In the genomic region with DNA sequence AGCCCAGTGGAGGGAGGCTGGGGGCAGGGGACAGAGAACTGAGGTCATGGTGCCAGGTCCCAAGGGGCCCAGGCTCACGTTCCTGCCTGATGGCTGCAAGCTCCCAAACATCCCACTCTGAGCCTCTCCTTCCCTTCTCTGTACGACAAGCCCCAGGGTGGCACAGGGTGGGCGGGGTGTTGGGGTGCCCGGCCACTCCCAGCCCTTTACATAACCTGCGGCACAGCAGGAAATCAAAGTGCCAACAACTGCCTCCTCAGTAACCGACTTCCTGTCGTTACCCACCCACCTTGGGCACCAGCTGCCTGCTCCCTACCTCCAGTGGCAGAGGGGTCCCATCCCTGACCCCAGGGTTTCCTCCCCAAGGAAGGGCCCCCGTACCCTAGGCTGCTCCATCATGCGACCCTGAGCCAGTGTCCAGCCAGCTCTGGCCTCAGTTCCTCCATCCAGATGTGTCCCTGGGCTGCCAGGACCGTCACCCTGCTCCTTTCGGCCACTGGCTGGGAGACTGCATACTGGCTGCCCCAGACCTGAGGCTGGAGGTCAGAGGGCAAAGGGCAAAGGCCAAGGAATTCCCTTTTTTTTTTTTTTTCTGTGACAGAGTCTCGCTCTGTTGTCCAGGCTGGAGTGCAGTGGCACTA, we compare ENCODE assay signal across 8 cellular contexts. TPM values are rescaled to one million over a fixed set of nuclear protein-coding genes. Genes with fewer than 3 reads are reported as not detected.
DNase-seq lines count a peak whose midpoint lies in the region; ATAC-seq and TF ChIP-seq lines count a peak whose summit lies in the region.

No MANE protein-coding gene starts in this region.

- CTCF ChIA-PET in activated CD4-positive, alpha-beta memory T cell treated with anti-CD3 and anti-CD28 coated beads for 36 hours (lab: Charles Lee), result interaction anchor here (1.0 kb wide), 1 partner anchor 12 kb away, joined by 3 read pairs; no protein-coding TSS in a partner anchor

- H3K27me3 ChIP-seq in DND-41 (ENCODE audit: insufficient read depth, low read length, poor library complexity), result no peaks in the 10 kb centered on the region
- no peaks in the 10 kb centered on the region for H3K27me3 ChIP-seq in H9 (ENCODE audit: insufficient read depth, low read length)

- no peak overlapping the region for H2BK20ac ChIP-seq in H9 (ENCODE audit: low read depth, low read length, poor library complexity, severe bottlenecking)

- H3T11ph ChIP-seq in H9 (ENCODE audit: low read length), result no peak overlapping the region

- ATAC-seq in DND-41 (ENCODE audit: insufficient read depth, low read depth) (peak; percentile 96), esophagus mucosa (peak; percentile 29), HG03196 (IDR thresholded peaks at IDR 0.05; ENCODE audit: unreplicated experiment) (no peak)

- no peak overlapping the region for H3K23ac ChIP-seq in H9 (ENCODE audit: insufficient read length, low read depth, low read length)

- intact Hi-C loops in activated CD4-positive, alpha-beta memory T cell treated with anti-CD3 and anti-CD28 coated beads for 36 hours (cut with micrococcal nuclease), result no loop called here

- no peak overlapping the region for H2BK15ac ChIP-seq in H9 (ENCODE audit: low read depth, low read length)

- no peak overlapping the region for H4K5ac ChIP-seq in H9 (ENCODE audit: insufficient read length, low read depth, low read length)

- no peaks in the 10 kb centered on the region for H3K79me2 ChIP-seq in DND-41 (ENCODE audit: insufficient read depth, low read length)
- H3K79me2 ChIP-seq in H9 (ENCODE audit: insufficient read depth, low read length), result no peaks in the 10 kb centered on the region

- H3K27ac Mint-ChIP-seq in activated CD4-positive, alpha-beta memory T cell treated with anti-CD3 and anti-CD28 coated beads for 36 hours, result no peak overlapping the region
- no peak overlapping the region for H3K27ac Mint-ChIP-seq in H9

- H2BK5ac ChIP-seq in H9 (ENCODE audit: insufficient read length, low read length), result no peak overlapping the region

- peak; percentile 91 for DNase-seq in DND-41
- peak; percentile 66 for DNase-seq in activated CD4-positive, alpha-beta memory T cell treated with anti-CD3 and anti-CD28 coated beads for 36 hours
- peak; percentile 45 for DNase-seq in stimulated activated CD4-positive, alpha-beta T cell treated with anti-CD3 and anti-CD28 coated beads, Interleukin-2, amount 100 ng/mL, for 4 hours (ENCODE audit: low read depth)
- no peak for DNase-seq in H9
- no peak for DNase-seq in erythroblast (lab: John Stamatoyannopoulos, UW)
- DNase-seq in DMS53 (lab: John Stamatoyannopoulos, UW), result no peak

- no peak overlapping the region for H2BK12ac ChIP-seq in H9 (ENCODE audit: insufficient read length, low read depth, low read length)

- H4K91ac ChIP-seq in H9 (ENCODE audit: insufficient read length, low read depth, low read length), result no peak overlapping the region

- POLR2A ChIA-PET in activated CD4-positive, alpha-beta memory T cell treated with anti-CD3 and anti-CD28 coated beads for 36 hours (lab: Charles Lee), result no interaction called here

- H3K79me1 ChIP-seq in H9 (ENCODE audit: insufficient read depth, low read depth, low read length, poor library complexity, severe bottlenecking), result no peaks in the 10 kb centered on the region

- no CpG with 5 or more reads among the region's 12 CpGs for WGBS in H9 (ENCODE audit: extremely low coverage, insufficient read length, low lambda C conversion rate)

- TF ChIP-seq CTCF in DND-41 (IDR thresholded peaks at IDR 0.05; ENCODE audit: borderline replicate concordance, extremely low read depth, low read length, poor library complexity, severe bottlenecking) (no peak), H9 (conservative IDR thresholded peaks at IDR 0.05) (no peak)

- no peaks in the 10 kb centered on the region for H3K23me2 ChIP-seq in H9 (ENCODE audit: insufficient read length, low read depth, low read length, poor library complexity, severe bottlenecking)

- H2AK5ac ChIP-seq in H9 (ENCODE audit: insufficient read length, low read length), result no peak overlapping the region

- no peak overlapping the region for H3K4ac ChIP-seq in H9 (ENCODE audit: low read depth, low read length)

- H4K20me1 ChIP-seq in DND-41 (ENCODE audit: insufficient read depth, low read length), result no peaks in the 10 kb centered on the region
- H4K20me1 ChIP-seq in H9 (ENCODE audit: control insufficient read depth, insufficient read depth, insufficient read length), result no peaks in the 10 kb centered on the region

- H3K14ac ChIP-seq in H9 (ENCODE audit: insufficient read depth, low read length), result no peak overlapping the region

- no peak overlapping the region for H4K8ac ChIP-seq in H9 (replicated peaks; ENCODE audit: insufficient read length, low read depth, low read length)

- H3K4me1 ChIP-seq in DND-41 (ENCODE audit: insufficient read depth, low read length), result peaks cover 18% of the 10 kb centered on the region
- no peaks in the 10 kb centered on the region for H3K4me1 ChIP-seq in H9 (ENCODE audit: insufficient read depth, low read length)

- H2AFZ ChIP-seq in DND-41 (ENCODE audit: low read depth, low read length) (peak overlapping the region; percentile 87), H9 (ENCODE audit: low read length) (no peak overlapping the region)

- H3K36me3 Mint-ChIP-seq in activated CD4-positive, alpha-beta memory T cell treated with anti-CD3 and anti-CD28 coated beads for 36 hours, result no peaks in the 10 kb centered on the region
- H3K36me3 Mint-ChIP-seq in H9 (ENCODE audit: insufficient read depth in 1 of 3, low read depth in 3 of 3), result no peaks in the 10 kb centered on the region

- H3K9me3 ChIP-seq in DND-41 (ENCODE audit: insufficient read depth, low read length, severe bottlenecking), result no peaks in the 10 kb centered on the region
- H3K9me3 ChIP-seq in H9 (ENCODE audit: control insufficient read depth, low read depth, low read length), result no peaks in the 10 kb centered on the region

- no peak for TF ChIP-seq POLR2A in erythroblast (IDR thresholded peaks at IDR 0.05; ENCODE audit: low read length)

- H3K9ac ChIP-seq in DND-41 (ENCODE audit: low read depth, low read length) (peak overlapping the region; percentile 45), H9 (ENCODE audit: extremely low read depth, insufficient read length, low read length) (no peak overlapping the region)

- peaks cover 7% of the 10 kb centered on the region for H3K4me1 Mint-ChIP-seq in activated CD4-positive, alpha-beta memory T cell treated with anti-CD3 and anti-CD28 coated beads for 36 hours (ENCODE audit: low read depth)
- no peaks in the 10 kb centered on the region for H3K4me1 Mint-ChIP-seq in H9

- H3K4me2 ChIP-seq in DND-41 (ENCODE audit: insufficient read depth, low read length) (peak overlapping the region; percentile 61), H9 (ENCODE audit: insufficient read depth, insufficient read length, low read length) (no peak overlapping the region)

- H3K36me3 ChIP-seq in DND-41 (ENCODE audit: insufficient read depth, low read length), result no peaks in the 10 kb centered on the region

- no peak overlapping the region for H2BK120ac ChIP-seq in H9 (ENCODE audit: low read depth, low read length, poor library complexity, severe bottlenecking)

- H3K4me3 ChIP-seq in DND-41 (ENCODE audit: low read depth in 1 of 2, low read length in 2 of 2), result peak overlapping the region in 1 of 2 experiments; percentile 46; a peak in 2 of 4 replicates

- no peak overlapping the region for H3K18ac ChIP-seq in H9 (ENCODE audit: insufficient read length, low read depth, low read length)

- no peaks in the 10 kb centered on the region for H3K27me3 Mint-ChIP-seq in activated CD4-positive, alpha-beta memory T cell treated with anti-CD3 and anti-CD28 coated beads for 36 hours
- peaks cover 46% of the 10 kb centered on the region for H3K27me3 Mint-ChIP-seq in H9 (ENCODE audit: low read depth)

- peak overlapping the region; percentile 37 for H3K4me3 Mint-ChIP-seq in activated CD4-positive, alpha-beta memory T cell treated with anti-CD3 and anti-CD28 coated beads for 36 hours
- no peak overlapping the region for H3K4me3 Mint-ChIP-seq in H9

- H3K27ac ChIP-seq in DND-41 (ENCODE audit: low read length) (peak overlapping the region; percentile 99), H9 (ENCODE audit: insufficient read length, low read depth, low read length) (no peak overlapping the region)

- H3K56ac ChIP-seq in H9 (ENCODE audit: insufficient read length, low read depth, low read length), result no peak overlapping the region

- H3K9me3 Mint-ChIP-seq in activated CD4-positive, alpha-beta memory T cell treated with anti-CD3 and anti-CD28 coated beads for 36 hours, result no peaks in the 10 kb centered on the region
- no peaks in the 10 kb centered on the region; a peak in 2 of 5 replicates for H3K9me3 Mint-ChIP-seq in H9

RNA-seq across cellular contexts. Expression of gene NFIC, which starts 27.7 kb away (rescaled TPM):
- 10 to 100 TPM; 19.7 to 19.9 TPM for total RNA-seq in activated CD4-positive, alpha-beta memory T cell treated with anti-CD3 and anti-CD28 coated beads for 36 hours
- total RNA-seq in esophagus mucosa (68.2 TPM), H9 (2021) (5.6 and 8.0 TPM in 2 replicates)

Comparison
In these comparisons a context has a peak if more than half of its experiments do, and no peak if none do; other contexts are left out.
1. DNase-seq: peak in DND-41 (single experiment), activated CD4-positive, alpha-beta memory T cell treated with anti-CD3 and anti-CD28 coated beads for 36 hours (single experiment) and stimulated activated CD4-positive, alpha-beta T cell treated with anti-CD3 and anti-CD28 coated beads, Interleukin-2, amount 100 ng/mL, for 4 hours (single experiment); none in H9 (single experiment), erythroblast (0 of 2) and DMS53 (single experiment).